Comparison of ENCODE assay signal across 1 cellular context in genomic region chr2:28391564-28392296, GRCh38.
A peak's percentile ranks its signal among the peaks of the same experiment; 100 is the strongest.
TF ChIP-seq lines count a peak whose summit lies in the region.

No MANE protein-coding gene starts in this region.

TF ChIP-seq in HEK293, 187 proteins besides CTCF, POLR2A, EP300 and RAD21 (continued from another document and continues in another):
- TF ChIP-seq TSHZ1 (tag by site-specific recombination; IDR thresholded peaks at IDR 0.05; ENCODE audit: borderline replicate concordance) = no peak
- TF ChIP-seq YY1 (tag by site-specific recombination; IDR thresholded peaks at IDR 0.05) = no peak
- TF ChIP-seq ZNF664 (tag by site-specific recombination; IDR thresholded peaks at IDR 0.05) = no peak
- TF ChIP-seq ZNF266 (tag by site-specific recombination; IDR thresholded peaks at IDR 0.05; ENCODE audit: low read depth) = no peak
- TF ChIP-seq ZNF560 (tag by site-specific recombination; IDR thresholded peaks at IDR 0.05; ENCODE audit: borderline replicate concordance) = no peak
- TF ChIP-seq ZXDB (tag by site-specific recombination; IDR thresholded peaks at IDR 0.05) = 0 out of 2 replicates have a peak, but pooled peaks have one; percentile 6
- TF ChIP-seq ZNF426 (tag by site-specific recombination; IDR thresholded peaks at IDR 0.05) = no peak
- TF ChIP-seq ZNF529 (tag by site-specific recombination; IDR thresholded peaks at IDR 0.05; ENCODE audit: insufficient replicate concordance) = no peak
- TF ChIP-seq ZFP37 (tag by site-specific recombination; IDR thresholded peaks at IDR 0.05) = no peak
- TF ChIP-seq ZNF335 (tag by site-specific recombination; conservative IDR thresholded peaks at IDR 0.05) = peak; percentile 85
- TF ChIP-seq MEIS1 (CRISPR knock-in tag; IDR thresholded peaks at IDR 0.05; ENCODE audit: borderline replicate concordance) = no peak
- no peak for TF ChIP-seq ZNF580 (tag by site-specific recombination; IDR thresholded peaks at IDR 0.05)
- no peak for TF ChIP-seq ZSCAN18 (tag by site-specific recombination; IDR thresholded peaks at IDR 0.05)
- peak; percentile 72 for TF ChIP-seq KLF9 (tag by site-specific recombination; IDR thresholded peaks at IDR 0.05; ENCODE audit: low read depth)
- peak; percentile 94 for TF ChIP-seq KLF1 (tag by site-specific recombination; IDR thresholded peaks at IDR 0.05)
- TF ChIP-seq ZNF362 (tag by site-specific recombination; IDR thresholded peaks at IDR 0.05) = peak; percentile 67; the same call in 1 of the 2 replicates
- TF ChIP-seq SETDB1 (IDR thresholded peaks at IDR 0.05; ENCODE audit: insufficient read length, low read length) = no peak
- TF ChIP-seq ZNF26 (tag by site-specific recombination; IDR thresholded peaks at IDR 0.05) = no peak
- no peak for TF ChIP-seq ZNF10 (tag by site-specific recombination; IDR thresholded peaks at IDR 0.05)
- no peak for TF ChIP-seq ZNF548 (tag by site-specific recombination; IDR thresholded peaks at IDR 0.05)
- no peak for TF ChIP-seq ZBTB44 (tag by site-specific recombination; IDR thresholded peaks at IDR 0.05)
- no peak for TF ChIP-seq ZNF2 (tag by site-specific recombination; IDR thresholded peaks at IDR 0.05)
- no peak for TF ChIP-seq ZIC2 (tag by site-specific recombination; IDR thresholded peaks at IDR 0.05)
- no peak for TF ChIP-seq SCRT1 (tag by site-specific recombination; IDR thresholded peaks at IDR 0.05; ENCODE audit: borderline replicate concordance)
- TF ChIP-seq ZNF404 (tag by site-specific recombination; IDR thresholded peaks at IDR 0.05) = no peak
- TF ChIP-seq ZNF488 (tag by site-specific recombination; IDR thresholded peaks at IDR 0.05) = no peak
- no peak for TF ChIP-seq ZFP69B (tag by site-specific recombination; IDR thresholded peaks at IDR 0.05)
- no peak for TF ChIP-seq ZNF391 (tag by site-specific recombination; IDR thresholded peaks at IDR 0.05; ENCODE audit: borderline replicate concordance, low read depth)
- TF ChIP-seq PBX3 (CRISPR knock-in tag; IDR thresholded peaks at IDR 0.05) = no peak
- peak; percentile 69 for TF ChIP-seq KLF8 (tag by site-specific recombination; IDR thresholded peaks at IDR 0.05)
- TF ChIP-seq ZNF292 (tag by site-specific recombination; IDR thresholded peaks at IDR 0.05; ENCODE audit: borderline replicate concordance, low read depth) = no peak
- TF ChIP-seq YY2 (tag by site-specific recombination; IDR thresholded peaks at IDR 0.05) = no peak
- no peak for TF ChIP-seq ZNF639 (tag by site-specific recombination; IDR thresholded peaks at IDR 0.05)
- TF ChIP-seq SCRT2 (tag by site-specific recombination; IDR thresholded peaks at IDR 0.05) = no peak
- 0 out of 2 replicates have a peak, but pooled peaks have one; percentile 15 for TF ChIP-seq ZBTB10 (tag by site-specific recombination; IDR thresholded peaks at IDR 0.05)
- no peak for TF ChIP-seq ZNF621 (tag by site-specific recombination; IDR thresholded peaks at IDR 0.05)
- TF ChIP-seq ZNF510 (tag by site-specific recombination; IDR thresholded peaks at IDR 0.05; ENCODE audit: insufficient replicate concordance) = no peak
- no peak for TF ChIP-seq ZNF184 (tag by site-specific recombination; IDR thresholded peaks at IDR 0.05)
- no peak for TF ChIP-seq ZEB2 (tag by site-specific recombination; IDR thresholded peaks at IDR 0.05)
- no peak for TF ChIP-seq ZNF280D (tag by site-specific recombination; IDR thresholded peaks at IDR 0.05)
- TF ChIP-seq ZNF521 (tag by site-specific recombination; IDR thresholded peaks at IDR 0.05) = no peak
- TF ChIP-seq ZNF140 (tag by site-specific recombination; IDR thresholded peaks at IDR 0.05) = no peak
- TF ChIP-seq ZNF146 (tag by site-specific recombination; IDR thresholded peaks at IDR 0.05) = no peak
- no peak for TF ChIP-seq ZNF701 (tag by site-specific recombination; IDR thresholded peaks at IDR 0.05)
- no peak for TF ChIP-seq ZFP41 (tag by site-specific recombination; IDR thresholded peaks at IDR 0.05; ENCODE audit: borderline replicate concordance)
